Comparison of ENCODE assay signal across 11 cellular contexts in genomic region chr5:124888050-124888506, GRCh38.
DNase-seq lines count a peak whose midpoint lies in the region; ATAC-seq and TF ChIP-seq lines count a peak whose summit lies in the region.
"Had no signal": no experiment of that assay in that cellular context is flagged by ENCODE, and none has a peak within 500 bp of the region (broad histone marks: within the 10 kb centered on the region; RNA-seq: fewer than 3 reads in every experiment).

No MANE protein-coding gene starts in this region.

- H3K23ac ChIP-seq in trophoblast cell (ENCODE audit: low read length), result no peak overlapping the region

- no peak overlapping the region for H2BK5ac ChIP-seq in trophoblast cell (ENCODE audit: low read depth, low read length, poor library complexity)

- no peak overlapping the region for H3K4ac ChIP-seq in trophoblast cell (ENCODE audit: low read depth, low read length)

- H2AK5ac ChIP-seq in trophoblast cell (ENCODE audit: low read length), result no peak overlapping the region

- TF ChIP-seq CTCF in A673 (conservative IDR thresholded peaks at IDR 0.05; ENCODE audit: low read depth, low read length), result peak; percentile 34
- no peak for TF ChIP-seq CTCF in GM20000 (IDR thresholded peaks at IDR 0.05; ENCODE audit: extremely low read depth, missing control alignments)

- H3K27ac ChIP-seq in A673 (ENCODE audit: low read depth, low read length, poor library complexity, severe bottlenecking), result no peak overlapping the region
- no peak overlapping the region for H3K27ac ChIP-seq in trophoblast cell (ENCODE audit: low read depth, low read length)
- H3K27ac ChIP-seq: BLaER1 treated with 17β-estradiol and CSF1 and Interleukin-3, amounts not matched to agents 10 nM and 100 nM had no signal

- H3K27me3 ChIP-seq in A673 (replicated peaks; ENCODE audit: insufficient read depth, low read depth, low read length, poor library complexity) (no peaks in the 10 kb centered on the region), trophoblast cell (ENCODE audit: insufficient read depth, low read length) (no peaks in the 10 kb centered on the region)
- H3K27me3 ChIP-seq: BLaER1 treated with 17β-estradiol and CSF1 and Interleukin-3, amounts not matched to agents 10 nM and 100 nM had no signal

- H3K9ac ChIP-seq in trophoblast cell (ENCODE audit: low read length), result no peak overlapping the region
- H3K9ac ChIP-seq: BLaER1 treated with 17β-estradiol and CSF1 and Interleukin-3, amounts not matched to agents 10 nM and 100 nM had no signal

- H2BK120ac ChIP-seq in trophoblast cell (ENCODE audit: insufficient read depth, low read length, poor library complexity), result no peak overlapping the region

- no peaks in the 10 kb centered on the region for H3K79me1 ChIP-seq in trophoblast cell (ENCODE audit: low read length)

- no peaks in the 10 kb centered on the region for H3K79me2 ChIP-seq in trophoblast cell (ENCODE audit: control insufficient read depth, insufficient read depth, low read length, poor library complexity)

- no peak overlapping the region for H3K18ac ChIP-seq in trophoblast cell (ENCODE audit: low read length)

- H3K9me3 ChIP-seq in A673 (ENCODE audit: low read depth, low read length, poor library complexity, severe bottlenecking) (no peaks in the 10 kb centered on the region), trophoblast cell (ENCODE audit: insufficient read depth, low read depth, low read length) (peaks cover under 1% of the 10 kb centered on the region)

- no peak overlapping the region for H4K8ac ChIP-seq in trophoblast cell (ENCODE audit: low read depth, low read length)

- intact Hi-C loops in A673 (cut with micrococcal nuclease; ENCODE audit: unreplicated experiment), result no loop called here

- H3K4me1 ChIP-seq in A673 (ENCODE audit: insufficient read depth, low read length, poor library complexity, severe bottlenecking), result peaks cover 16% of the 10 kb centered on the region
- peaks cover 0 to 6% of the 10 kb centered on the region in 2 experiments for H3K4me1 ChIP-seq in trophoblast cell (ENCODE audit: control insufficient read depth in 1 of 2, insufficient read depth in 2 of 2, low read length in 2 of 2)

- DNase-seq in A673 (ENCODE audit: low spot score) (peak; percentile 37), HuH-7 (ENCODE audit: low spot score) (peak; percentile 82), left kidney (ENCODE audit: low read depth, low spot score) (peak; percentile 77), NCI-H345 treated with DMSO at 0.1 percent for 48 hours (lab: John Stamatoyannopoulos, UW; ENCODE audit: unreplicated experiment) (no peak), GM20000 (ENCODE audit: low spot score) (no peak), trophoblast cell (no peak)
- DNase-seq: activated CD4-positive, alpha-beta T cell treated with anti-CD3 and anti-CD28 coated beads for 48 hours; foreskin melanocyte had no signal

- H3K36me3 ChIP-seq in A673 (ENCODE audit: insufficient read depth, low read length, poor library complexity, severe bottlenecking), result no peaks in the 10 kb centered on the region
- H3K36me3 ChIP-seq in trophoblast cell (ENCODE audit: control insufficient read depth in 1 of 2, insufficient read depth in 2 of 2, low read length in 2 of 2), result no peaks in the 10 kb centered on the region

- BruUV-seq in A673 (replicated peaks; lab: Mats Ljungman, UMichigan), result no TSS peak

- POLR2A ChIA-PET in A673 (lab: Charles Lee; ENCODE audit: low non-redundant PET), result no interaction called here

- peak; percentile 48; the same call in 2 of the 3 replicates for ATAC-seq in SK-N-SH treated with all-trans-retinoic acid at 6 μM for 48 hours
- no peak for ATAC-seq in GM21529 (IDR thresholded peaks at IDR 0.05; ENCODE audit: unreplicated experiment)

- no peak overlapping the region for H4K91ac ChIP-seq in trophoblast cell (ENCODE audit: low read depth, low read length)

- no peak overlapping the region for H4K12ac ChIP-seq in trophoblast cell (ENCODE audit: low read depth, low read length)

- no peak overlapping the region for H3K14ac ChIP-seq in trophoblast cell (ENCODE audit: low read length)

- H2BK12ac ChIP-seq in trophoblast cell (ENCODE audit: low read length), result no peak overlapping the region

- CTCF ChIA-PET in A673 (lab: Charles Lee), result interaction anchor here (0.5 kb wide), 1 partner anchor 139 kb away, joined by 8 read pairs; no protein-coding TSS in a partner anchor

- H3K4me3 ChIP-seq in A673 (ENCODE audit: low read depth, low read length, poor library complexity, severe bottlenecking) (no peak overlapping the region), trophoblast cell (ENCODE audit: low read depth, low read length) (no peak overlapping the region)
- H3K4me3 ChIP-seq: BLaER1 treated with 17β-estradiol and CSF1 and Interleukin-3, amounts not matched to agents 10 nM and 100 nM had no signal

- WGBS in trophoblast cell (ENCODE audit: extremely low coverage, insufficient coverage, insufficient read length), result no CpG with 5 or more reads among the region's 6 CpGs

- H2AFZ ChIP-seq in trophoblast cell (ENCODE audit: insufficient read depth, low read length, poor library complexity), result no peak overlapping the region

- H3K4me2 ChIP-seq in trophoblast cell (ENCODE audit: low read length), result no peak overlapping the region

TF ChIP-seq in SK-N-SH treated with all-trans-retinoic acid at 6 μM for 48 hours, 23 proteins besides CTCF, POLR2A, EP300 and RAD21:
- no peak for TF ChIP-seq ARNTL (CRISPR knock-in tag; IDR thresholded peaks at IDR 0.05; ENCODE audit: borderline replicate concordance, low read depth)
- TF ChIP-seq RARB (CRISPR knock-in tag; IDR thresholded peaks at IDR 0.05), result no peak
- TF ChIP-seq ISL1 (CRISPR knock-in tag; IDR thresholded peaks at IDR 0.05), result no peak
- TF ChIP-seq ZFP3 (CRISPR knock-in tag; IDR thresholded peaks at IDR 0.05), result no peak
- no peak for TF ChIP-seq ZNF8 (CRISPR knock-in tag; IDR thresholded peaks at IDR 0.05)
- TF ChIP-seq ZNF70 (CRISPR knock-in tag; IDR thresholded peaks at IDR 0.05), result no peak
- no peak for TF ChIP-seq OSR1 (CRISPR knock-in tag; IDR thresholded peaks at IDR 0.05)
- no peak for TF ChIP-seq ZNF565 (CRISPR knock-in tag; conservative IDR thresholded peaks at IDR 0.05; ENCODE audit: low read depth)
- no peak for TF ChIP-seq POU6F1 (CRISPR knock-in tag; IDR thresholded peaks at IDR 0.05; ENCODE audit: borderline replicate concordance, low read depth)
- TF ChIP-seq TOX (CRISPR knock-in tag; IDR thresholded peaks at IDR 0.05; ENCODE audit: borderline replicate concordance), result no peak
- TF ChIP-seq ESRRG (CRISPR knock-in tag; IDR thresholded peaks at IDR 0.05), result no peak
- TF ChIP-seq SNAI2 (CRISPR knock-in tag; IDR thresholded peaks at IDR 0.05), result no peak
- no peak for TF ChIP-seq CREB5 (CRISPR knock-in tag; IDR thresholded peaks at IDR 0.05; ENCODE audit: low read depth)

Comparison
In these comparisons a context has a peak if more than half of its experiments do, and no peak if none do; other contexts are left out.
1. DNase-seq: peak in A673 (single experiment), HuH-7 (single experiment) and left kidney (single experiment); none in NCI-H345 treated with DMSO at 0.1 percent for 48 hours (single experiment), GM20000 (single experiment) and trophoblast cell (0 of 2).